ENCODE assay signal across 15 cellular contexts in the genomic region with DNA sequence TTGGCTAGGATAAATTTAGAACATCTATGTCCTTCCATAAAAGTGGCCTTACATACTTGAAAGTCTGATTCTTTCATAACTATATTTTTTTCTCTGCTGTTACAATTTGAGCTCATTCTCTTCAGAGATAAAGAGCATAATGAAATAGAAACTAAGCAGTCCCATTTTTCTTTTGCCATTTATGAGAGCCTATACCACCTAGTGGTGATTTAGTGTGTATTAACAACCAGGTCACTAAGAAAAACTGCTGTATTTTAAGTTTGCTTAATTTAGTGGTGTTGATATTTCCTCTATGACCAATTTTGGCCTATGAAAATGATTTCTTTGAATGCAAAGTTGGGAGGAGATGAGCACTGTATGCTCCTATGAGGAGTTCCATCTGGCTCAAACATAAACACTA.
DNase-seq lines count a peak whose midpoint lies in the region; ATAC-seq and TF ChIP-seq lines count a peak whose summit lies in the region.
"Had no signal": no experiment of that assay in that cellular context is flagged by ENCODE, and none has a peak within 500 bp of the region (broad histone marks: within the 10 kb centered on the region; RNA-seq: fewer than 3 reads in every experiment).

No MANE protein-coding gene starts in this region.

- H3K9me3 Mint-ChIP-seq in glutamatergic neuron (ENCODE audit: unreplicated experiment) (peaks cover 9% of the 10 kb centered on the region), CD14-positive monocyte (peaks cover 0 to 20% (median 9%) of the 10 kb centered on the region in 7 donors)
- peaks cover 4 to 9% of the 10 kb centered on the region in 2 donors for H3K9me3 Mint-ChIP-seq in activated T-cell treated with anti-CD3 and anti-CD28 coated beads, Interleukin-2, amount 50 U/mL, for 72 hours

- TF ChIP-seq CTCF in GM12872 (IDR thresholded peaks at IDR 0.05; ENCODE audit: insufficient read depth, low read depth, low read length), result peak; percentile 25; the same call in 1 of the 3 replicates
- peak; percentile 51 for TF ChIP-seq CTCF in glutamatergic neuron (IDR thresholded peaks at IDR 0.05; ENCODE audit: partially characterized antibody, unreplicated experiment)
- TF ChIP-seq CTCF in CD14-positive monocyte (IDR thresholded peaks at IDR 0.05), result no peak

- H3K27me3 Mint-ChIP-seq in glutamatergic neuron (ENCODE audit: unreplicated experiment) (peaks cover 1% of the 10 kb centered on the region), CD14-positive monocyte (ENCODE audit: low read depth in 3 of 3) (peaks cover 0 to 3% (median 0%) of the 10 kb centered on the region in 3 donors)
- no peaks in the 10 kb centered on the region for H3K27me3 Mint-ChIP-seq in activated T-cell treated with anti-CD3 and anti-CD28 coated beads, Interleukin-2, amount 50 U/mL, for 72 hours (ENCODE audit: low read depth)

- ATAC-seq in HG03159 (IDR thresholded peaks at IDR 0.05; ENCODE audit: unreplicated experiment), result peak; percentile 61
- ATAC-seq in activated T-cell treated with anti-CD3 and anti-CD28 coated beads, Interleukin-2, amount 50 U/mL, for 72 hours (replicated peaks in 1 of 2), result no peak
- ATAC-seq: gastrocnemius medialis, Right ventricle myocardium inferior had no signal

- H3K4me1 Mint-ChIP-seq in glutamatergic neuron (ENCODE audit: low read depth, unreplicated experiment) (peaks cover 1% of the 10 kb centered on the region), CD14-positive monocyte (no peaks in the 10 kb centered on the region)
- H3K4me1 Mint-ChIP-seq in activated T-cell treated with anti-CD3 and anti-CD28 coated beads, Interleukin-2, amount 50 U/mL, for 72 hours (ENCODE audit: low read depth), result no peaks in the 10 kb centered on the region

- H3K27ac Mint-ChIP-seq in glutamatergic neuron (ENCODE audit: unreplicated experiment) (no peak overlapping the region), CD14-positive monocyte (no peak overlapping the region)
- no peak overlapping the region for H3K27ac Mint-ChIP-seq in activated T-cell treated with anti-CD3 and anti-CD28 coated beads, Interleukin-2, amount 50 U/mL, for 72 hours

- peak; percentile 50 for DNase-seq in NOMO-1 treated with DMSO at 0.1 percent for 48 hours (lab: John Stamatoyannopoulos, UW; ENCODE audit: unreplicated experiment)
- no peak for DNase-seq in glutamatergic neuron
- no peak for DNase-seq in CD14-positive monocyte (ENCODE audit: low spot score)
- no peak for DNase-seq in cerebellar nuclear complex (lab: John Stamatoyannopoulos, UW)
- no peak for DNase-seq in NCI-H1694 treated with DMSO at 0.1 percent for 48 hours (lab: John Stamatoyannopoulos, UW)
- DNase-seq in activated T-cell treated with anti-CD3 and anti-CD28 coated beads, Interleukin-2, amount 50 U/mL, for 72 hours, result no peak
- DNase-seq: activated CD4-positive, alpha-beta T cell treated with anti-CD3 and anti-CD28 coated beads, Interleukin-2, amount 50 U/mL, for 1 hour; activated gamma-delta T cell; cortex of kidney; gastrocnemius medialis; NCI-H1048; testis had no signal

- peaks cover 10% of the 10 kb centered on the region for H3K36me3 Mint-ChIP-seq in glutamatergic neuron (ENCODE audit: unreplicated experiment)
- no peaks in the 10 kb centered on the region for H3K36me3 Mint-ChIP-seq in CD14-positive monocyte
- peaks cover 0 to 3% of the 10 kb centered on the region in 2 donors for H3K36me3 Mint-ChIP-seq in activated T-cell treated with anti-CD3 and anti-CD28 coated beads, Interleukin-2, amount 50 U/mL, for 72 hours (ENCODE audit: insufficient read depth in 2 of 2)

- intact Hi-C loops in CD14-positive monocyte (cut with micrococcal nuclease), result no loop called here

- H3K4me3 Mint-ChIP-seq in glutamatergic neuron (ENCODE audit: unreplicated experiment) (no peak overlapping the region), CD14-positive monocyte (no peak overlapping the region)
- no peak overlapping the region for H3K4me3 Mint-ChIP-seq in activated T-cell treated with anti-CD3 and anti-CD28 coated beads, Interleukin-2, amount 50 U/mL, for 72 hours
